8 cellular contexts compared by ENCODE assay signal in genomic region chr6:27684264-27685211, GRCh38.
DNase-seq lines count a peak whose midpoint lies in the region; ATAC-seq lines count a peak whose summit lies in the region.

No MANE protein-coding gene starts in this region.

- H3K9ac ChIP-seq in mesenchymal stem cell (ENCODE audit: low read length) = no peak overlapping the region

- no peaks in the 10 kb centered on the region for H3K9me3 ChIP-seq in mesenchymal stem cell (ENCODE audit: control insufficient read depth, low read length)

- H2AK5ac ChIP-seq in mesenchymal stem cell (ENCODE audit: low read length, severe bottlenecking) = no peak overlapping the region

- no peak for ATAC-seq in activated naive CD8-positive, alpha-beta T cell treated with anti-CD3 and anti-CD28 coated beads, Interleukin-2, amount 10 ng/mL, durations not matched to agents 7 days and 5 days (ENCODE audit: low read depth)
- no peak for ATAC-seq in GM21529 (IDR thresholded peaks at IDR 0.05; ENCODE audit: unreplicated experiment)
- no peak for ATAC-seq in GM18519 (IDR thresholded peaks at IDR 0.05; ENCODE audit: low FRiP score, unreplicated experiment)

- peaks cover 7% of the 10 kb centered on the region for H3K36me3 Mint-ChIP-seq in activated naive CD8-positive, alpha-beta T cell treated with anti-CD3 and anti-CD28 coated beads, Interleukin-2, amount 10 ng/mL, durations not matched to agents 7 days and 5 days

- H4K8ac ChIP-seq in mesenchymal stem cell (ENCODE audit: low read length) = no peak overlapping the region

- H3K79me1 ChIP-seq in mesenchymal stem cell (replicated peaks; ENCODE audit: low read length, poor library complexity, severe bottlenecking) = no peaks in the 10 kb centered on the region

- H3K27ac ChIP-seq in mesenchymal stem cell (ENCODE audit: low read length, poor library complexity, severe bottlenecking) = no peak overlapping the region

- H2BK120ac ChIP-seq in mesenchymal stem cell (ENCODE audit: low read depth, low read length) = no peak overlapping the region

- H3K27me3 ChIP-seq in mesenchymal stem cell (ENCODE audit: control insufficient read depth in 1 of 2, insufficient read depth in 1 of 2, low read length in 2 of 2) = peaks cover 17 to 20% of the 10 kb centered on the region in 2 experiments

- H3K18ac ChIP-seq in mesenchymal stem cell (ENCODE audit: low read depth in 1 of 2, low read length in 2 of 2) = no peak overlapping the region

- no peak overlapping the region for H3K4me3 ChIP-seq in mesenchymal stem cell (ENCODE audit: insufficient read depth in 1 of 2, low read depth in 1 of 2, low read length in 2 of 2)

- in situ Hi-C loops in KBM-7 (cut with MboI; ENCODE audit: low pct_unique_long_range_greater_than_20kb, low sequenced_read_pairs) = no loop called here

- H2BK12ac ChIP-seq in mesenchymal stem cell (ENCODE audit: low read length in 2 of 2) = no peak overlapping the region

- H3K36me3 ChIP-seq in mesenchymal stem cell (ENCODE audit: control insufficient read depth in 1 of 2, insufficient read depth in 2 of 2, low read depth in 1 of 2, low read length in 2 of 2) = no peaks in the 10 kb centered on the region

- no peak overlapping the region for H2AFZ ChIP-seq in mesenchymal stem cell (ENCODE audit: low read depth, low read length)

- H3K27ac Mint-ChIP-seq in activated naive CD8-positive, alpha-beta T cell treated with anti-CD3 and anti-CD28 coated beads, Interleukin-2, amount 10 ng/mL, durations not matched to agents 7 days and 5 days = peak overlapping the region; percentile 54

- H3K27me3 Mint-ChIP-seq in activated naive CD8-positive, alpha-beta T cell treated with anti-CD3 and anti-CD28 coated beads, Interleukin-2, amount 10 ng/mL, durations not matched to agents 7 days and 5 days = peaks cover 42% of the 10 kb centered on the region

- DNase-seq in EH (ENCODE audit: low read depth) = peak; percentile 65
- peak; percentile 85 for DNase-seq in KBM-7
- peak; percentile 21 for DNase-seq in SK-N-DZ (ENCODE audit: low spot score)
- DNase-seq in activated naive CD8-positive, alpha-beta T cell treated with anti-CD3 and anti-CD28 coated beads, Interleukin-2, amount 10 ng/mL, durations not matched to agents 7 days and 5 days = no peak
- peak; percentile 83 for DNase-seq in mesenchymal stem cell
- no peak for DNase-seq in cerebellar nuclear complex (lab: John Stamatoyannopoulos, UW)

- H3K4me3 Mint-ChIP-seq in activated naive CD8-positive, alpha-beta T cell treated with anti-CD3 and anti-CD28 coated beads, Interleukin-2, amount 10 ng/mL, durations not matched to agents 7 days and 5 days = no peak overlapping the region

- H3K4me1 Mint-ChIP-seq in activated naive CD8-positive, alpha-beta T cell treated with anti-CD3 and anti-CD28 coated beads, Interleukin-2, amount 10 ng/mL, durations not matched to agents 7 days and 5 days = peaks cover 34% of the 10 kb centered on the region

- H3K23ac ChIP-seq in mesenchymal stem cell (ENCODE audit: low read length in 2 of 2) = no peak overlapping the region

- WGBS in mesenchymal stem cell = 52% methylated on average over 28 of the region's 34 CpGs

- H2BK5ac ChIP-seq in mesenchymal stem cell (ENCODE audit: low read depth, low read length, poor library complexity, severe bottlenecking) = no peak overlapping the region

- no peak overlapping the region for H3K4me2 ChIP-seq in mesenchymal stem cell (ENCODE audit: low read length, poor library complexity, severe bottlenecking)

- H3K4ac ChIP-seq in mesenchymal stem cell (ENCODE audit: low read depth in 1 of 2, low read length in 2 of 2) = no peak overlapping the region

- peaks cover 2% of the 10 kb centered on the region for H3K9me3 Mint-ChIP-seq in activated naive CD8-positive, alpha-beta T cell treated with anti-CD3 and anti-CD28 coated beads, Interleukin-2, amount 10 ng/mL, durations not matched to agents 7 days and 5 days

- POLR2A ChIA-PET in activated naive CD8-positive, alpha-beta T cell treated with anti-CD3 and anti-CD28 coated beads, Interleukin-2, amount 10 ng/mL, durations not matched to agents 7 days and 5 days (lab: Charles Lee) = no interaction called here

- no peak overlapping the region for H2BK15ac ChIP-seq in mesenchymal stem cell (ENCODE audit: low read depth, poor library complexity, severe bottlenecking)

- no peaks in the 10 kb centered on the region for H3K4me1 ChIP-seq in mesenchymal stem cell (ENCODE audit: control insufficient read depth, insufficient read depth, low read depth, low read length)

- no peak overlapping the region for H4K91ac ChIP-seq in mesenchymal stem cell (ENCODE audit: low read length)

- H3K14ac ChIP-seq in mesenchymal stem cell (ENCODE audit: low read length in 2 of 2) = no peak overlapping the region

Comparison
In these comparisons a context has a peak if more than half of its experiments do, and no peak if none do; other contexts are left out.
1. DNase-seq: peak in EH (single experiment), KBM-7 (single experiment), SK-N-DZ (single experiment) and mesenchymal stem cell (single experiment); none in activated naive CD8-positive, alpha-beta T cell treated with anti-CD3 and anti-CD28 coated beads, Interleukin-2, amount 10 ng/mL, durations not matched to agents 7 days and 5 days (single experiment) and cerebellar nuclear complex (0 of 2).